ENCODE assay signal across 9 cellular contexts in the genomic region with DNA sequence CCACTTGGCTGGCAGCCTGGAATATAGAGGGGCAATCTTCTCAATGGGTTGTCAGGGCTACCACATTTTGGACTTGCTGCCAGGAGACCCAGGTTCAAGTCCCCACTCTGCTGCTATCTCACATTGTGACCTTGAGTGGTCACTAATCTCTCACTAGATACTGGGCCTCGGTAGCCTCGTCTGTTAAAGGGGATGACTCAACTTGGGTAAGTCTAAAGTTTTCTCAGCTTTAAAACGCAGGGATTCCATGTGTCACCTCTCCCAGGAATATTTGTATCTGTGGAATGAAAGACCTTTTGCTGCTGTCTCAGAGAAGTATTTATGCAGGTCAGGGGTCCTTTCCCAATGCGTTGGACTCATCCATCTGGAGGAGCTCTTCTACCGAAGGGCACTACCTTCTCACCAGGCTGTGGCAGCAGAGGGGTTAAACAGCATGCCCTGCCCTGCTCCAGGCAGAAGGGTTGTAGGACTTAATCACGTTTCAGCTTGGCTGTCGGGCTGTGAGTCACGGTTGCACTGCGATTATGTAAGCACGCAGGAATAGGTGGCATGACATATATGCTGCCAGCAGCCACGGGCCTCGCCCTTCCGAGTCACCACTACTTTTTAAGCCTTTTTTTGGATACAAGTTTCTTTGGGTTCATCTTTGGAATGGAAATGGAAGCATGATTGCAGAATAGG.
DNase-seq lines count a peak whose midpoint lies in the region; ATAC-seq and TF ChIP-seq lines count a peak whose summit lies in the region.
"Had no signal": no experiment of that assay in that cellular context is flagged by ENCODE, and none has a peak within 500 bp of the region (broad histone marks: within the 10 kb centered on the region; RNA-seq: fewer than 3 reads in every experiment).

No MANE protein-coding gene starts in this region.

- H3K36me3 ChIP-seq in tibial artery: no peaks in the 10 kb centered on the region
- H3K36me3 ChIP-seq in OCI-LY7 (ENCODE audit: insufficient read depth, low read length): no peaks in the 10 kb centered on the region

- H3K27me3 ChIP-seq in tibial artery: no peaks in the 10 kb centered on the region

- POLR2A ChIA-PET in OCI-LY7 (lab: Charles Lee): no interaction called here

- intact Hi-C loops in cardiac septum (cut with DNase I) (no loop called here), tibial artery (cut with DNase I; ENCODE audit: low total_unique reads) (no loop called here), OCI-LY7 (cut with micrococcal nuclease; ENCODE audit: unreplicated experiment) (no loop called here)

- H3K9me3 ChIP-seq in tibial artery: peaks cover 0 to 5% (median 0%) of the 10 kb centered on the region in 3 donors
- peaks cover 7% of the 10 kb centered on the region; the same call in 1 of the 2 replicates for H3K9me3 ChIP-seq in OCI-LY7 (ENCODE audit: low read length)

- CTCF ChIA-PET in OCI-LY7 (lab: Charles Lee; ENCODE audit: unreplicated experiment): no interaction called here

- BruUV-seq in OCI-LY7 (replicated peaks; lab: Mats Ljungman, UMichigan): no TSS peak

- DNase-seq in NCI-H345 (lab: John Stamatoyannopoulos, UW) (peak; percentile 7), NCI-H345 treated with DMSO at 0.1 percent for 48 hours (lab: John Stamatoyannopoulos, UW; ENCODE audit: unreplicated experiment) (no peak), SW480 (ENCODE audit: low spot score) (peak; percentile 98), cardiac septum (ENCODE audit: low spot score) (peak; percentile 82), tibial artery (peak; percentile 56 to 92), NCI-H1694 treated with DMSO at 0.1 percent for 48 hours (lab: John Stamatoyannopoulos, UW) (no peak), OCI-LY7 (ENCODE audit: low spot score) (no peak)
- DNase-seq: CD4-positive, CD25-positive, alpha-beta regulatory T cell had no signal

- H3K4me2 ChIP-seq in OCI-LY7 (ENCODE audit: low read length): no peak overlapping the region

- H3K27ac ChIP-seq in tibial artery (peak overlapping the region; percentile 66 to 81), OCI-LY7 (ENCODE audit: low read depth, low read length, poor library complexity, severe bottlenecking) (no peak overlapping the region)

- H3K4me3 ChIP-seq in tibial artery: no peak overlapping the region
- H3K4me3 ChIP-seq in OCI-LY7 (ENCODE audit: low read depth, low read length, poor library complexity, severe bottlenecking): no peak overlapping the region

- no peak for TF ChIP-seq CTCF in tibial artery (IDR thresholded peaks at IDR 0.05)
- TF ChIP-seq CTCF in OCI-LY7 (conservative IDR thresholded peaks at IDR 0.05; ENCODE audit: low read length): no peak

- no peak for ATAC-seq in GM21526 (IDR thresholded peaks at IDR 0.05; ENCODE audit: low FRiP score, unreplicated experiment)

- H3K79me2 ChIP-seq in OCI-LY7 (ENCODE audit: insufficient read depth, low read depth, low read length): no peaks in the 10 kb centered on the region

- H3K4me1 ChIP-seq in tibial artery: peaks cover 0 to 30% (median 16%) of the 10 kb centered on the region in 4 donors
- H3K4me1 ChIP-seq in OCI-LY7 (ENCODE audit: insufficient read depth, low read length, poor library complexity, severe bottlenecking): no peaks in the 10 kb centered on the region

- no peaks in the 10 kb centered on the region for H3K9me2 ChIP-seq in OCI-LY7 (ENCODE audit: insufficient read depth, low read length)

- H4K20me1 ChIP-seq in OCI-LY7 (ENCODE audit: insufficient read depth, low read length): no peaks in the 10 kb centered on the region

- H2AFZ ChIP-seq in OCI-LY7 (ENCODE audit: low read length): no peak overlapping the region

Comparison
In these comparisons a context has a peak if more than half of its experiments do, and no peak if none do; other contexts are left out.
1. DNase-seq: peak in NCI-H345 (single experiment), SW480 (single experiment), cardiac septum (single experiment) and tibial artery (2 of 2); none in NCI-H345 treated with DMSO at 0.1 percent for 48 hours (single experiment), NCI-H1694 treated with DMSO at 0.1 percent for 48 hours (single experiment) and OCI-LY7 (single experiment).